ENCODE assay signal across 13 cellular contexts in the genomic region with DNA sequence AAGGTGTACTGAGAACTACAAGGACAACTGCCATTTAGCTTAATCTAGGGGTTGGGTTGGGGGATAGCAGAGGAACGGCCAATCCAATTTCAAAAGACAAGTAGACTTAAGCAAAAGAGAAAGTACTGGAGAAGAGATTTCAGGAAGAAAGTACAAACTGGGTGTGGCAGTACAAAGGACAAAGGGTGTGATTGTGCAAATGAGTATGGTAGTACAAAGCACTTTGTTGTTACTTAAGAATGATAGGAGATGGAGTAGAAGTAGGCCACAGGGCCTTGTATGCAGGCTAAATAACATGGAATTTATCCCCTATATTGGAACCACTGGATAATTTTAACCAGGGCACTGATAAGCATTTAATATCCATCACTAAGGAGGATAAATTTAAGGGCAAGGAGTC. TPM values are rescaled to one million over a fixed set of nuclear protein-coding genes. Genes with fewer than 3 reads are reported as not detected.
A peak's percentile ranks its signal among the peaks of the same experiment; 100 is the strongest.
DNase-seq lines count a peak whose midpoint lies in the region; ATAC-seq and TF ChIP-seq lines count a peak whose summit lies in the region.
"Had no signal": no experiment of that assay in that cellular context is flagged by ENCODE, and none has a peak within 500 bp of the region (broad histone marks: within the 10 kb centered on the region; RNA-seq: fewer than 3 reads in every experiment).

No MANE protein-coding gene starts in this region.

- DNase-seq in activated CD4-positive, alpha-beta T cell treated with anti-CD3 and anti-CD28 coated beads for 36 hours = no peak
- no peak for DNase-seq in activated CD4-positive, alpha-beta T cell treated with anti-CD3 and anti-CD28 coated beads, Interleukin-2, amount 50 U/mL, for 1 hour
- DNase-seq in T-helper 17 cell = no peak
- DNase-seq in fibroblast of villous mesenchyme (ENCODE audit: low read depth) = peak; percentile 10
- DNase-seq in stomach = no peak
- DNase-seq in glomerular visceral epithelial cell (ENCODE audit: extremely low spot score) = no peak
- no peak for DNase-seq in coronary artery (ENCODE audit: low spot score)
- DNase-seq: adrenal gland; MM.1S; NCI-H226; nucleus accumbens; stimulated activated CD4-positive, alpha-beta T cell treated with anti-CD3 and anti-CD28 coated beads, Interleukin-12 subunit alpha, Interleukin-12 subunit beta, amount 100 ng/mL, for 4 hours had no signal

- TF ChIP-seq EP300 in stomach (IDR thresholded peaks at IDR 0.05) = no peak

- H3K4me1 ChIP-seq in stomach = peaks cover 4 to 32% (median 16%) of the 10 kb centered on the region in 4 donors

- WGBS in stomach, 5 donors = 25 to 50% (median 28%) methylated on average over 1 of the region's 1 CpG

- H3K27ac ChIP-seq in stomach = peak overlapping the region; percentile 65 to 89 (median 71)
- H3K27ac ChIP-seq in coronary artery = no peak overlapping the region
- H3K27ac ChIP-seq: adrenal gland had no signal

- POLR2A ChIA-PET in activated CD4-positive, alpha-beta T cell treated with anti-CD3 and anti-CD28 coated beads for 36 hours (lab: Charles Lee) = no interaction called here

- peaks cover 13% of the 10 kb centered on the region for H3K36me3 Mint-ChIP-seq in activated CD4-positive, alpha-beta T cell treated with anti-CD3 and anti-CD28 coated beads for 36 hours (ENCODE audit: low read depth)
- peaks cover under 1% of the 10 kb centered on the region for H3K36me3 Mint-ChIP-seq in T-helper 17 cell (ENCODE audit: low read depth)

- CTCF ChIA-PET in activated CD4-positive, alpha-beta T cell treated with anti-CD3 and anti-CD28 coated beads for 36 hours (lab: Charles Lee) = interaction anchor here (4.4 kb wide), 1 partner anchor 7 kb away, joined by 26 read pairs; no protein-coding TSS in a partner anchor

- intact Hi-C loops in activated CD4-positive, alpha-beta T cell treated with anti-CD3 and anti-CD28 coated beads for 36 hours (cut with DNase I, micrococcal nuclease) = no loop called here
- intact Hi-C loops in stomach (cut with DNase I; ENCODE audit: low total_unique reads) = no loop called here

- H3K27ac Mint-ChIP-seq in activated CD4-positive, alpha-beta T cell treated with anti-CD3 and anti-CD28 coated beads for 36 hours = peak overlapping the region; percentile 64
- H3K27ac Mint-ChIP-seq in T-helper 17 cell = peak overlapping the region; percentile 32

- H3K4me3 Mint-ChIP-seq in activated CD4-positive, alpha-beta T cell treated with anti-CD3 and anti-CD28 coated beads for 36 hours = no peak overlapping the region
- peak overlapping the region; percentile 10 for H3K4me3 Mint-ChIP-seq in T-helper 17 cell

- no peaks in the 10 kb centered on the region for H3K9me3 Mint-ChIP-seq in activated CD4-positive, alpha-beta T cell treated with anti-CD3 and anti-CD28 coated beads for 36 hours (ENCODE audit: low read depth)

- TF ChIP-seq POLR2A in stomach (IDR thresholded peaks at IDR 0.05) = no peak

- H3K4me3 ChIP-seq in fibroblast of villous mesenchyme (ENCODE audit: low read depth, low read length) (no peak overlapping the region), stomach (no peak overlapping the region), coronary artery (no peak overlapping the region)
- H3K4me3 ChIP-seq: adrenal gland had no signal

- peaks cover 39% of the 10 kb centered on the region for H3K4me1 Mint-ChIP-seq in activated CD4-positive, alpha-beta T cell treated with anti-CD3 and anti-CD28 coated beads for 36 hours
- peaks cover 45% of the 10 kb centered on the region for H3K4me1 Mint-ChIP-seq in T-helper 17 cell

- no peak for TF ChIP-seq CTCF in fibroblast of villous mesenchyme (IDR thresholded peaks at IDR 0.05; ENCODE audit: insufficient read depth, low read depth, low read length)
- no peak for TF ChIP-seq CTCF in stomach (IDR thresholded peaks at IDR 0.05)
- no peak for TF ChIP-seq CTCF in coronary artery (IDR thresholded peaks at IDR 0.05)

- no peaks in the 10 kb centered on the region for H3K9me3 ChIP-seq in T-helper 17 cell (ENCODE audit: control insufficient read depth, low read length, poor library complexity, severe bottlenecking)
- H3K9me3 ChIP-seq in stomach = no peaks in the 10 kb centered on the region
- H3K9me3 ChIP-seq: adrenal gland had no signal

- no peaks in the 10 kb centered on the region for H3K27me3 ChIP-seq in stomach
- H3K27me3 ChIP-seq: adrenal gland had no signal

- no peak for ATAC-seq in activated CD4-positive, alpha-beta T cell treated with anti-CD3 and anti-CD28 coated beads for 36 hours
- no peak for ATAC-seq in T-helper 17 cell
- ATAC-seq in HG03469 (IDR thresholded peaks at IDR 0.05; ENCODE audit: unreplicated experiment) = no peak

- no peaks in the 10 kb centered on the region for H3K36me3 ChIP-seq in stomach
- H3K36me3 ChIP-seq: adrenal gland had no signal

- no peaks in the 10 kb centered on the region for H3K27me3 Mint-ChIP-seq in activated CD4-positive, alpha-beta T cell treated with anti-CD3 and anti-CD28 coated beads for 36 hours
- H3K27me3 Mint-ChIP-seq in T-helper 17 cell = no peaks in the 10 kb centered on the region

RNA-seq across cellular contexts. Expression of a gene that starts 4.7 kb away (rescaled TPM):
- 10 to 100 TPM; 68.5 to 80.5 TPM for total RNA-seq in activated CD4-positive, alpha-beta T cell treated with anti-CD3 and anti-CD28 coated beads for 36 hours
- 10 to 100 TPM; 28.7 to 29.8 TPM for total RNA-seq in T-helper 17 cell
- total RNA-seq in fibroblast of villous mesenchyme = 10.0 and 22.5 TPM in 2 replicates
- total RNA-seq in stomach = 10 to 100 TPM; 11.0 to 62.0 (median 22.9) TPM
- polyA plus RNA-seq in stomach = 1 to 10 TPM; 5.3 to 7.3 (median 6.8) TPM

Comparison
In these comparisons a context has a peak if more than half of its experiments do, and no peak if none do; other contexts are left out.
1. H3K27ac ChIP-seq: peak in stomach (5 of 5); none in coronary artery (0 of 2).